Comparison of ENCODE assay signal across 8 cellular contexts in genomic region chr1:155140630-155140953, GRCh38. TPM values are rescaled to one million over a fixed set of nuclear protein-coding genes. Genes with fewer than 3 reads are reported as not detected.
DNase-seq lines count a peak whose midpoint lies in the region; ATAC-seq and TF ChIP-seq lines count a peak whose summit lies in the region.

No MANE protein-coding gene starts in this region.

- peaks cover 2% of the 10 kb centered on the region for H3K27me3 Mint-ChIP-seq in activated CD4-positive, alpha-beta memory T cell treated with anti-CD3 and anti-CD28 coated beads for 36 hours

- H2AFZ ChIP-seq in HCT116 (ENCODE audit: low read depth, low read length, poor library complexity, severe bottlenecking) (peak overlapping the region; percentile 90), smooth muscle cell (ENCODE audit: low read depth) (peak overlapping the region; percentile 99)

- peak overlapping the region; percentile 94 for H3K9ac ChIP-seq in HCT116 (ENCODE audit: low read length)
- peak overlapping the region; percentile 77 for H3K9ac ChIP-seq in smooth muscle cell (ENCODE audit: low read depth)

- H3K4me3 Mint-ChIP-seq in activated CD4-positive, alpha-beta memory T cell treated with anti-CD3 and anti-CD28 coated beads for 36 hours: peak overlapping the region; percentile 96

- 7% methylated on average over 11 of the region's 11 CpGs for WGBS in right cardiac atrium
- WGBS in smooth muscle cell (ENCODE audit: low lambda C conversion rate): 6% methylated on average over 11 of the region's 11 CpGs

- CTCF ChIA-PET in HCT116 (lab: Charles Lee): interaction anchor here (1.1 kb wide), 1 partner anchor 27 kb away, joined by 3 read pairs; no protein-coding TSS in a partner anchor
- CTCF ChIA-PET in activated CD4-positive, alpha-beta memory T cell treated with anti-CD3 and anti-CD28 coated beads for 36 hours (lab: Charles Lee): no interaction called here

- peak overlapping the region; percentile 93 for H3K27ac Mint-ChIP-seq in activated CD4-positive, alpha-beta memory T cell treated with anti-CD3 and anti-CD28 coated beads for 36 hours

- DNase-seq in HCT116 (ENCODE audit: low read depth, low spot score) (no peak), right cardiac atrium (no peak), smooth muscle cell (lab: John Stamatoyannopoulos, UW; ENCODE audit: unreplicated experiment) (no peak), RKO (ENCODE audit: low spot score) (no peak), dermis blood vessel endothelial cell (no peak), head of caudate nucleus (no peak)
- DNase-seq in activated CD4-positive, alpha-beta memory T cell treated with anti-CD3 and anti-CD28 coated beads for 36 hours: no peak
- no peak for DNase-seq in stimulated activated CD4-positive, alpha-beta T cell treated with anti-CD3 and anti-CD28 coated beads, Interleukin-15, amount 100 ng/mL, for 24 hours

- peaks cover 40% of the 10 kb centered on the region for H3K79me2 ChIP-seq in HCT116 (ENCODE audit: insufficient read depth, low read length)
- peaks cover 22% of the 10 kb centered on the region for H3K79me2 ChIP-seq in smooth muscle cell (ENCODE audit: low read depth)

- no peak for TF ChIP-seq RAD21 in HCT116 (IDR thresholded peaks at IDR 0.05; ENCODE audit: low read depth)

- BruUV-seq in HCT116 (replicated peaks; lab: Mats Ljungman, UMichigan): no TSS peak

- TF ChIP-seq CTCF in HCT116 (IDR thresholded peaks at IDR 0.05 in 2 of 3, conservative IDR thresholded peaks at IDR 0.05 in 1 of 3; ENCODE audit: borderline replicate concordance in 1 of 3, insufficient read depth in 1 of 3, low read depth in 2 of 3, low read length in 2 of 3) (no peak), smooth muscle cell (IDR thresholded peaks at IDR 0.05; ENCODE audit: borderline replicate concordance, insufficient read depth, poor library complexity, severe bottlenecking) (no peak)

- H3K4me3 ChIP-seq in HCT116 (replicated peaks in 1 of 2; ENCODE audit: low read depth in 1 of 2, low read length in 2 of 2) (peak overlapping the region; percentile 96 to 98), right cardiac atrium (ENCODE audit: low read length) (peak overlapping the region; percentile 86), smooth muscle cell (peak overlapping the region; percentile 68)

- H3K36me3 Mint-ChIP-seq in activated CD4-positive, alpha-beta memory T cell treated with anti-CD3 and anti-CD28 coated beads for 36 hours: peaks cover 17% of the 10 kb centered on the region

- H3K4me1 Mint-ChIP-seq in activated CD4-positive, alpha-beta memory T cell treated with anti-CD3 and anti-CD28 coated beads for 36 hours (ENCODE audit: low read depth): peaks cover 31% of the 10 kb centered on the region

- H3K4me1 ChIP-seq in HCT116 (ENCODE audit: control insufficient read depth in 1 of 2, insufficient read depth in 2 of 2, low read length in 2 of 2) (peaks cover 15 to 28% of the 10 kb centered on the region in 2 experiments), right cardiac atrium (ENCODE audit: control insufficient read depth, insufficient read depth, low read length) (peaks cover 4% of the 10 kb centered on the region), smooth muscle cell (ENCODE audit: low read depth) (peaks cover 3% of the 10 kb centered on the region)

- TF ChIP-seq POLR2A in HCT116 (IDR thresholded peaks at IDR 0.05; ENCODE audit: borderline replicate concordance, extremely low read depth, insufficient read depth, insufficient read length): no peak

- H3K27me3 ChIP-seq in HCT116 (ENCODE audit: insufficient read depth, low read length) (no peaks in the 10 kb centered on the region), right cardiac atrium (ENCODE audit: control insufficient read depth, insufficient read depth) (no peaks in the 10 kb centered on the region), smooth muscle cell (ENCODE audit: low read depth) (no peaks in the 10 kb centered on the region)

- H3F3A ChIP-seq in smooth muscle cell (ENCODE audit: low read depth): no peaks in the 10 kb centered on the region

- POLR2A ChIA-PET in HCT116 (lab: Charles Lee): interaction anchor here (1.1 to 1.7 kb wide), 2 partner anchors 49 to 62 kb away, joined by 3 to 4 read pairs; partner anchors contain the start of gene EFNA3
- POLR2A ChIA-PET in activated CD4-positive, alpha-beta memory T cell treated with anti-CD3 and anti-CD28 coated beads for 36 hours (lab: Charles Lee): no interaction called here

- RAD21 ChIA-PET in HCT116 (lab: Charles Lee; ENCODE audit: low non-redundant PET in 1 of 2, low total read pairs in 2 of 2, uncharacterized antibody in 2 of 2, unreplicated experiment in 2 of 2): interaction anchor here in 1 of 2 experiments (0.7 kb wide), 1 partner anchor 26 kb away, joined by 6 read pairs; no protein-coding TSS in a partner anchor

- H3K27ac ChIP-seq in HCT116 (ENCODE audit: low read depth, low read length) (peak overlapping the region; percentile 86), right cardiac atrium (ENCODE audit: low read length) (peak overlapping the region; percentile 69), smooth muscle cell (ENCODE audit: low read depth) (no peak overlapping the region)

- H3K9me2 ChIP-seq in HCT116 (ENCODE audit: insufficient read depth): no peaks in the 10 kb centered on the region

- no peaks in the 10 kb centered on the region for H3K9me3 Mint-ChIP-seq in activated CD4-positive, alpha-beta memory T cell treated with anti-CD3 and anti-CD28 coated beads for 36 hours

- ATAC-seq in HCT116 (no peak), right cardiac atrium (no peak)

- H3K36me3 ChIP-seq in HCT116 (ENCODE audit: control insufficient read depth in 1 of 2, insufficient read depth in 2 of 2, low read length in 2 of 2) (0 out of 4 replicates have a peak, but pooled peaks cover 0 to 2% of the 10 kb centered on the region in 2 experiments), smooth muscle cell (ENCODE audit: low read depth) (no peaks in the 10 kb centered on the region)

- H4K20me1 ChIP-seq in HCT116 (ENCODE audit: insufficient read depth): no peaks in the 10 kb centered on the region
- no peaks in the 10 kb centered on the region for H4K20me1 ChIP-seq in smooth muscle cell (ENCODE audit: low read depth)

- H3K9me3 ChIP-seq in HCT116 (ENCODE audit: control insufficient read depth in 1 of 2, insufficient read depth in 1 of 2, low read depth in 1 of 2, low read length in 2 of 2): no peaks in the 10 kb centered on the region
- no peaks in the 10 kb centered on the region for H3K9me3 ChIP-seq in right cardiac atrium (ENCODE audit: control insufficient read depth, low read length)
- no peaks in the 10 kb centered on the region for H3K9me3 ChIP-seq in smooth muscle cell (replicated peaks; ENCODE audit: low read depth)

- H3K4me2 ChIP-seq in HCT116 (ENCODE audit: low read length) (peak overlapping the region; percentile 86), smooth muscle cell (peak overlapping the region; percentile 83)

- intact Hi-C loops in HCT116 (cut with micrococcal nuclease) (no loop called here), right cardiac atrium (cut with DNase I) (no loop called here), head of caudate nucleus (cut with DNase I) (no loop called here)
- intact Hi-C loops in activated CD4-positive, alpha-beta memory T cell treated with anti-CD3 and anti-CD28 coated beads for 36 hours (cut with micrococcal nuclease): no loop called here

TF ChIP-seq in HCT116, 20 proteins besides CTCF, POLR2A, EP300 and RAD21 (continues in another document):
- TF ChIP-seq EZH2 (IDR thresholded peaks at IDR 0.05): no peak
- TF ChIP-seq ELF1 (IDR thresholded peaks at IDR 0.05; ENCODE audit: borderline replicate concordance, low read depth): no peak
- no peak for TF ChIP-seq YY1 (IDR thresholded peaks at IDR 0.05; ENCODE audit: extremely low read depth, insufficient replicate concordance, low read depth, low read length)
- no peak for TF ChIP-seq TCF7L2 (IDR thresholded peaks at IDR 0.05; ENCODE audit: borderline replicate concordance, extremely low read depth, insufficient read depth, insufficient read length)
- no peak for TF ChIP-seq EZH2phosphoT487 (IDR thresholded peaks at IDR 0.05; ENCODE audit: borderline replicate concordance)

RNA-seq across cellular contexts. Expression of gene DPM3, which starts 0.3 kb away (rescaled TPM):
- total RNA-seq in HCT116 (2021; ENCODE audit: unreplicated experiment): 113 TPM
- 188 and 190 TPM in 2 replicates for polyA plus RNA-seq in HCT116 (2012)
- total RNA-seq in activated CD4-positive, alpha-beta memory T cell treated with anti-CD3 and anti-CD28 coated beads for 36 hours: 10 to 100 TPM; 34.1 to 37.7 TPM
- total RNA-seq in right cardiac atrium: 10 to 100 TPM; 71.2 to 81.6 (median 74.6) TPM
- 186 TPM for polyA plus RNA-seq in right cardiac atrium
- 51.5 and 69.1 TPM in 2 replicates for total RNA-seq in smooth muscle cell
- 75.8 and 79.9 TPM in 2 replicates for polyA plus RNA-seq in smooth muscle cell
- 16.1 and 41.4 TPM in 2 replicates for total RNA-seq in dermis blood vessel endothelial cell

RNA-seq across cellular contexts. Expression of gene SLC50A1, which starts 4.9 kb away (rescaled TPM):
- total RNA-seq in HCT116 (2021; ENCODE audit: unreplicated experiment): 49.9 TPM
- 60.4 and 63.6 TPM in 2 replicates for polyA plus RNA-seq in HCT116 (2012)
- 10 to 100 TPM; 60.1 TPM for total RNA-seq in activated CD4-positive, alpha-beta memory T cell treated with anti-CD3 and anti-CD28 coated beads for 36 hours
- 10 to 100 TPM in 2 of 4 donors, 1 to 10 TPM in 2; 8.1 to 10.1 (median 9.3) TPM for total RNA-seq in right cardiac atrium
- polyA plus RNA-seq in right cardiac atrium: 13.6 TPM
- 44.5 and 44.7 TPM in 2 replicates for total RNA-seq in smooth muscle cell
- 98.0 and 109 TPM in 2 replicates for polyA plus RNA-seq in smooth muscle cell
- 26.2 and 27.1 TPM in 2 replicates for total RNA-seq in dermis blood vessel endothelial cell

RNA-seq across cellular contexts. Expression of gene EFNA1, which starts 12.9 kb away (rescaled TPM):
- total RNA-seq in HCT116 (2021; ENCODE audit: unreplicated experiment) (19.7 TPM), right cardiac atrium (10 to 100 TPM; 25.4 to 41.4 (median 36.4) TPM), smooth muscle cell (14.4 and 20.9 TPM in 2 replicates), dermis blood vessel endothelial cell (119 and 138 TPM in 2 replicates)
- 31.3 and 39.6 TPM in 2 replicates for polyA plus RNA-seq in HCT116 (2012)
- total RNA-seq in activated CD4-positive, alpha-beta memory T cell treated with anti-CD3 and anti-CD28 coated beads for 36 hours: under 1 TPM in 1 of 2 experiments, not detected in 1; 0.24 TPM
- polyA plus RNA-seq in right cardiac atrium (28.8 TPM), smooth muscle cell (16.4 and 53.5 TPM in 2 replicates)

RNA-seq across cellular contexts. Expression of gene KRTCAP2, which starts 32.5 kb away (rescaled TPM):
- total RNA-seq in HCT116 (2021; ENCODE audit: unreplicated experiment) (143 TPM), right cardiac atrium (100 to 1,000 TPM; 122 to 150 (median 130) TPM), smooth muscle cell (192 and 283 TPM in 2 replicates), dermis blood vessel endothelial cell (64.4 and 128 TPM in 2 replicates)
- polyA plus RNA-seq in HCT116 (2012): 289 and 294 TPM in 2 replicates
- 100 to 1,000 TPM; 138 to 146 TPM for total RNA-seq in activated CD4-positive, alpha-beta memory T cell treated with anti-CD3 and anti-CD28 coated beads for 36 hours
- polyA plus RNA-seq in right cardiac atrium (217 TPM), smooth muscle cell (607 and 642 TPM in 2 replicates)

RNA-seq across cellular contexts. Expression of gene TRIM46, which starts 33.1 kb away (rescaled TPM):
- total RNA-seq in HCT116 (2021; ENCODE audit: unreplicated experiment) (3.8 TPM), right cardiac atrium (under 1 TPM; 0.17 to 0.37 (median 0.26) TPM), smooth muscle cell (1.5 and 3.8 TPM in 2 replicates), dermis blood vessel endothelial cell (4.1 and 4.7 TPM in 2 replicates)
- 2.0 and 2.2 TPM in 2 replicates for polyA plus RNA-seq in HCT116 (2012)
- 1 to 10 TPM; 6.3 to 7.1 TPM for total RNA-seq in activated CD4-positive, alpha-beta memory T cell treated with anti-CD3 and anti-CD28 coated beads for 36 hours
- polyA plus RNA-seq in right cardiac atrium (0.18 TPM), smooth muscle cell (3.6 and 4.3 TPM in 2 replicates)

Comparison
In these comparisons a context has a peak if more than half of its experiments do, and no peak if none do; other contexts are left out.
1. RNA of gene EFNA1, which starts 12.9 kb away (total RNA-seq): 119 to 138 TPM in dermis blood vessel endothelial cell, 25.4 to 41.4 TPM in right cardiac atrium, 14.4 to 20.9 TPM in smooth muscle cell and 19.7 TPM in HCT116 (single experiment); 0.24 TPM in activated CD4-positive, alpha-beta memory T cell treated with anti-CD3 and anti-CD28 coated beads for 36 hours; every median in the first group is over 10 times any median in the second.
2. Peak in every context shown above with its lines, with median percentiles within 50 percentile points of each other: H3K4me3 ChIP-seq.